Comparison of ENCODE assay signal across 1 cellular context in genomic region chr2:232367591-232368233, GRCh38.
TF ChIP-seq lines count a peak whose summit lies in the region.

No MANE protein-coding gene starts in this region.

TF ChIP-seq in H1, 55 proteins besides CTCF, POLR2A, EP300 and RAD21:
- TF ChIP-seq GABPA (IDR thresholded peaks at IDR 0.05; ENCODE audit: borderline replicate concordance, insufficient read depth, low read length) (peak; percentile 64; the same call in 1 of the 2 replicates), MAX (IDR thresholded peaks at IDR 0.05) (0 out of 2 replicates have a peak, but pooled peaks have one; percentile 17), KDM5A (IDR thresholded peaks at IDR 0.05; ENCODE audit: low read length) (no peak)
